ENCODE assay signal across 11 cellular contexts in the genomic region with DNA sequence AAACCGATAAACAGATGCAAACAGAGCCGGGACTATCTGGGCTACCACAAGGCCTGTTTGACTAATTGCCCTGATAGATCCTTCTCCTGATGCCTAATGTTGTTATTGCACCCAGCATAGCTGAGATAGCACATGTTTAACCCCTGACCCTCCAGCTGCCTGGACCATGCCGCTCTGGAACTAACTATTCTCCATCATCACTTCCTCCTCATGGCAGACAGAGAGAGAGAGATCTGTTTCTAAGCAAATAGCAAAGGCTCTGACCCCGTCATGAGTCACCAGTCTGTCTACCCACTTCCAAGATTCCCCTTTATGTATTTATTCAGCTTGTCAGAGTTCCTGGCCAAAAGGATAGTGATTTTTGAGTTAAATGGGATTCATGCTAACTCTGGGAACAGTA. TPM values are rescaled to one million over a fixed set of nuclear protein-coding genes. Genes with fewer than 3 reads are reported as not detected.
DNase-seq lines count a peak whose midpoint lies in the region; ATAC-seq and TF ChIP-seq lines count a peak whose summit lies in the region.
"Had no signal": no experiment of that assay in that cellular context is flagged by ENCODE, and none has a peak within 500 bp of the region (broad histone marks: within the 10 kb centered on the region; RNA-seq: fewer than 3 reads in every experiment).

No MANE protein-coding gene starts in this region.

- H3K27me3 ChIP-seq in upper lobe of right lung: no peaks in the 10 kb centered on the region
- H3K27me3 ChIP-seq: BE2C had no signal

- H3K36me3 ChIP-seq in upper lobe of right lung: no peaks in the 10 kb centered on the region
- H3K36me3 ChIP-seq: BE2C had no signal

- no peaks in the 10 kb centered on the region for H3K9me3 ChIP-seq in upper lobe of right lung
- H3K9me3 ChIP-seq: BE2C had no signal

- peak; percentile 4 for DNase-seq in SIG-M5 treated with dmso at 0.1 percent for 504 hours (lab: John Stamatoyannopoulos, UW; ENCODE audit: unreplicated experiment)
- DNase-seq in SIG-M5 (lab: John Stamatoyannopoulos, UW): no peak
- DNase-seq in SW 1271 (lab: John Stamatoyannopoulos, UW): peak; percentile 45 to 75
- peak; percentile 55 for DNase-seq in hepatic stellate cell (ENCODE audit: low spot score)
- no peak for DNase-seq in upper lobe of right lung
- DNase-seq in retina: no peak
- DNase-seq in stimulated activated CD4-positive, alpha-beta T cell treated with anti-CD3 and anti-CD28 coated beads, Interleukin-2, amount 100 ng/mL, for 24 hours: no peak
- DNase-seq: BE2C, cerebellar nuclear complex had no signal

- peak; percentile 78 for ATAC-seq in upper lobe of right lung
- ATAC-seq in HG02938 (IDR thresholded peaks at IDR 0.05; ENCODE audit: unreplicated experiment): no peak

- no peak overlapping the region for H3K4me3 ChIP-seq in upper lobe of right lung

- TF ChIP-seq CTCF in upper lobe of right lung (IDR thresholded peaks at IDR 0.05): no peak

- no peak overlapping the region for H3K27ac ChIP-seq in upper lobe of right lung
- H3K27ac ChIP-seq: KMS-11 had no signal

- peaks cover 14% of the 10 kb centered on the region for H3K4me1 ChIP-seq in upper lobe of right lung
- H3K4me1 ChIP-seq: BE2C had no signal

- intact Hi-C loops in upper lobe of right lung (cut with DNase I): no loop called here

RNA-seq across cellular contexts. Expression of a gene that starts 58.2 kb away (rescaled TPM):
- total RNA-seq in upper lobe of right lung: 13.3 TPM

Comparison
In these comparisons a context has a peak if more than half of its experiments do, and no peak if none do; other contexts are left out.
1. DNase-seq: peak in SIG-M5 treated with dmso at 0.1 percent for 504 hours (single experiment), SW 1271 (2 of 2) and hepatic stellate cell (single experiment); none in SIG-M5 (single experiment), upper lobe of right lung (single experiment), retina (single experiment) and stimulated activated CD4-positive, alpha-beta T cell treated with anti-CD3 and anti-CD28 coated beads, Interleukin-2, amount 100 ng/mL, for 24 hours (0 of 2).